Comparison of ENCODE assay signal across 18 cellular contexts in the genomic region with DNA sequence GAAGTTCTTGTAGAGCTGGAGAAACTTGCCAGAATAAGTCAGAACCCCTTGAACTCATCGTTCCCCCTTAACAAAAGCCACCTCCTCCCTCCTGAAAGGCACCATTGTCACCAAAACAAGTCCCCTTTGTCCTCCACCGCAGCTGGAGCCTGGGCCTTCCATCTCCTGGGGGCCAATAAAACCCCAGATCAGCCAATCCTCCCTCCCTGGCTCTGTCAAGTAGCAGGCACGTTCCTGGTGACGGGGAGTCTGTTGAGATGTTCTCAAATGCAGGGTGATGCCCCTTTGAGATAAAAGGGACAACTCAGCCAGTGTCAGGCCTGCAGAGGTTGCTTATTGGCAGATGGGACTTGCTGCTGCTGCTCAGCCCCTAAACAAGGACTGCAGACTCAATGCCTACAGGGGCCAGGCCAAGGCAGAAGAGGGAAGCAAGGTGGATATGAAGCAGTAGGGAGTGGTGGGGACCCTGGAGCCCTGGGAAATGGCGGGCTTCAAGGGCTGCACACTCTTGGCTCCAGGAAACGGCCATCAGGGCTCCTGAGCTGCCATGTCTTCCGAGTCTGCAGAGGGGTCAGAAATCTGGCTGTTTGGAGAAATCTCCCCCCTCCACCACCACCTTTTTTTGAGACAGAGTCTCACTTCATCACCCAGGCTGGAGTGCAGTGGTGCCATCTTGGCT.
DNase-seq lines count a peak whose midpoint lies in the region; ATAC-seq, FAIRE-seq and TF ChIP-seq lines count a peak whose summit lies in the region.
"Had no signal": no experiment of that assay in that cellular context is flagged by ENCODE, and none has a peak within 500 bp of the region (broad histone marks: within the 10 kb centered on the region; RNA-seq: fewer than 3 reads in every experiment).

No MANE protein-coding gene starts in this region.

- no peak overlapping the region; a peak in 1 of 4 replicates for H3K4me2 ChIP-seq in H1 (ENCODE audit: insufficient read depth in 1 of 2, low read depth in 2 of 2, low read length in 2 of 2)
- H3K4me2 ChIP-seq: A549 had no signal

- H3K4me1 ChIP-seq in breast epithelium: peaks cover 3 to 5% of the 10 kb centered on the region in 2 donors
- H3K4me1 ChIP-seq in H1 (replicated peaks in 1 of 4; ENCODE audit: control insufficient read depth in 3 of 4, insufficient read depth in 4 of 4, low read length in 3 of 4): peaks cover 0 to 7% (median 3%) of the 10 kb centered on the region in 4 experiments; a peak in 5 of 7 replicates
- peaks cover 0 to 68% (median 39%) of the 10 kb centered on the region in 4 donors for H3K4me1 ChIP-seq in tibial nerve
- H3K4me1 ChIP-seq: A549, right lobe of liver had no signal

- FAIRE-seq in H1 (lab: Jason Lieb, UNC) (no peak), H54 (lab: Jason Lieb, UNC) (no peak)
- FAIRE-seq: A549, keratinocyte had no signal

- TF ChIP-seq RAD21 in H1 (IDR thresholded peaks at IDR 0.05 in 1 of 2, conservative IDR thresholded peaks at IDR 0.05 in 1 of 2; ENCODE audit: low read depth in 2 of 2, low read length in 2 of 2): no peak

- H3K18ac ChIP-seq in H1 (ENCODE audit: extremely low read depth, low read length): no peak overlapping the region

- H2BK120ac ChIP-seq in H1 (replicated peaks; ENCODE audit: low read depth, low read length): no peak overlapping the region

- no peaks in the 10 kb centered on the region for H3K9me3 Mint-ChIP-seq in MCF 10A (ENCODE audit: unreplicated experiment)
- H3K9me3 Mint-ChIP-seq in nephron: no peaks in the 10 kb centered on the region
- H3K9me3 Mint-ChIP-seq: activated T-cell treated with anti-CD3 and anti-CD28 coated beads, Interleukin-2, amount 50 U/mL, for 72 hours; T-cell had no signal

- H4K8ac ChIP-seq in H1 (ENCODE audit: extremely low read depth, insufficient read depth, low read length): no peak overlapping the region

- H2BK20ac ChIP-seq in H1 (ENCODE audit: low read length): no peak overlapping the region

- H3K4me3 Mint-ChIP-seq in MCF 10A (ENCODE audit: unreplicated experiment): no peak overlapping the region
- H3K4me3 Mint-ChIP-seq in nephron: peak overlapping the region in 2 of 3 experiments; percentile 14 to 39
- H3K4me3 Mint-ChIP-seq: activated T-cell treated with anti-CD3 and anti-CD28 coated beads, Interleukin-2, amount 50 U/mL, for 72 hours; T-cell had no signal

- H3K79me1 ChIP-seq in H1 (ENCODE audit: low read depth, low read length): no peaks in the 10 kb centered on the region; the same call in 1 of the 2 replicates

- no peak overlapping the region for H3K56ac ChIP-seq in H1 (replicated peaks; ENCODE audit: insufficient read length, low read depth, low read length)

- H3K4ac ChIP-seq in H1 (replicated peaks; ENCODE audit: insufficient read length, low read depth, low read length): no peak overlapping the region

- H3K79me2 ChIP-seq in H1 (ENCODE audit: control insufficient read depth in 1 of 2, insufficient read depth in 2 of 2, low read length in 2 of 2): no peaks in the 10 kb centered on the region

- no peak overlapping the region for H2AFZ ChIP-seq in H1 (ENCODE audit: low read length)

- no peaks in the 10 kb centered on the region for H3K27me3 ChIP-seq in breast epithelium
- H3K27me3 ChIP-seq in H1 (replicated peaks in 1 of 4; ENCODE audit: control insufficient read depth in 3 of 4, extremely low read depth in 1 of 4, insufficient read depth in 3 of 4, low read length in 3 of 4): no peaks in the 10 kb centered on the region
- no peaks in the 10 kb centered on the region for H3K27me3 ChIP-seq in tibial nerve
- H3K27me3 ChIP-seq: foreskin keratinocyte, right lobe of liver had no signal

- H2BK15ac ChIP-seq in H1 (ENCODE audit: low read length): no peak overlapping the region

- no TSS peak for BruUV-seq in MCF 10A (replicated peaks; lab: Mats Ljungman, UMichigan)

- no peak for TF ChIP-seq EP300 in H1 (IDR thresholded peaks at IDR 0.05; ENCODE audit: borderline replicate concordance in 1 of 2, low read depth in 2 of 2, low read length in 2 of 2)
- TF ChIP-seq EP300 in tibial nerve (IDR thresholded peaks at IDR 0.05): peak; percentile 20 to 90

- no peak overlapping the region for H3K9ac ChIP-seq in H1 (replicated peaks in 1 of 4; ENCODE audit: extremely low read depth in 1 of 4, low read depth in 3 of 4, low read length in 3 of 4)

- peak in 1 of 2 donors; percentile 84 for DNase-seq in breast epithelium (ENCODE audit: low spot score in 2 of 2)
- DNase-seq in MCF 10A (ENCODE audit: unreplicated experiment): no peak
- DNase-seq in H1 (ENCODE audit: low read depth in 1 of 2, low spot score in 2 of 2): no peak
- peak; percentile 36 to 52 for DNase-seq in tibial nerve (ENCODE audit: low spot score in 2 of 2)
- DNase-seq in H54 (ENCODE audit: insufficient read length, low spot score): no peak
- DNase-seq in activated T-cell treated with anti-CD3 and anti-CD28 coated beads for 4 hours: no peak
- DNase-seq: activated T-cell treated with anti-CD3 and anti-CD28 coated beads, Interleukin-2, amount 50 U/mL, for 72 hours; effector CD4-positive, alpha-beta T cell; foreskin keratinocyte; NCI-H524 treated with DMSO at 0.1 percent for 48 hours; stimulated activated naive CD4-positive, alpha-beta T cell treated with Interleukin-2 at 50 U/mL for 16 hours; T-cell had no signal

- no peak for TF ChIP-seq POLR2A in breast epithelium (IDR thresholded peaks at IDR 0.05)
- no peak for TF ChIP-seq POLR2A in H1 (IDR thresholded peaks at IDR 0.05; ENCODE audit: control extremely low read depth in 1 of 2, low read depth in 2 of 2, low read length in 2 of 2)
- peak in 1 of 2 donors; percentile 30 for TF ChIP-seq POLR2A in tibial nerve (IDR thresholded peaks at IDR 0.05)
- TF ChIP-seq POLR2A in H54 (IDR thresholded peaks at IDR 0.05; ENCODE audit: low read depth, low read length): no peak

- no peak overlapping the region for H2AK5ac ChIP-seq in H1 (ENCODE audit: low read depth, low read length)

- no peaks in the 10 kb centered on the region for H3K27me3 Mint-ChIP-seq in MCF 10A (ENCODE audit: insufficient read depth, unreplicated experiment)
- peaks cover 5% of the 10 kb centered on the region for H3K27me3 Mint-ChIP-seq in nephron (ENCODE audit: low read depth)
- H3K27me3 Mint-ChIP-seq: T-cell had no signal

- 0 out of 2 replicates have a peak overlapping the region, but pooled peaks have one; percentile 27 for H2BK12ac ChIP-seq in H1 (ENCODE audit: low read depth, low read length)

- H3K9me3 ChIP-seq in breast epithelium: no peaks in the 10 kb centered on the region
- no peaks in the 10 kb centered on the region for H3K9me3 ChIP-seq in H1 (ENCODE audit: insufficient read depth in 2 of 2, low read depth in 1 of 2, low read length in 1 of 2)
- no peaks in the 10 kb centered on the region for H3K9me3 ChIP-seq in tibial nerve
- H3K9me3 ChIP-seq: A549, HAP-1, right lobe of liver had no signal

- H3K23ac ChIP-seq in H1 (ENCODE audit: insufficient read length): no peak overlapping the region

- no peak for ATAC-seq in HG02981 (IDR thresholded peaks at IDR 0.05; ENCODE audit: unreplicated experiment)
- ATAC-seq: A549; activated T-cell treated with anti-CD3 and anti-CD28 coated beads, Interleukin-2, amount 50 U/mL, for 72 hours; foreskin keratinocyte; right lobe of liver; T-cell had no signal

- H3K27ac ChIP-seq in breast epithelium: peak overlapping the region; percentile 83 to 85
- no peak overlapping the region for H3K27ac ChIP-seq in H1 (ENCODE audit: low read depth, low read length)
- peak overlapping the region; percentile 33 to 80 (median 74) for H3K27ac ChIP-seq in tibial nerve
- H3K27ac ChIP-seq: A549, foreskin keratinocyte, right lobe of liver had no signal

- no peak for TF ChIP-seq CTCF in breast epithelium (IDR thresholded peaks at IDR 0.05)
- TF ChIP-seq CTCF in MCF 10A (IDR thresholded peaks at IDR 0.05; ENCODE audit: unreplicated experiment): no peak
- no peak for TF ChIP-seq CTCF in H1 (IDR thresholded peaks at IDR 0.05; ENCODE audit: control extremely low read depth in 1 of 3, insufficient read depth in 1 of 3, low read depth in 1 of 3, low read length in 3 of 3)
- TF ChIP-seq CTCF in nephron (IDR thresholded peaks at IDR 0.05; ENCODE audit: unreplicated experiment in 3 of 3): no peak
- no peak for TF ChIP-seq CTCF in tibial nerve (IDR thresholded peaks at IDR 0.05)

- WGBS in H1 (ENCODE audit: extremely low coverage in 1 of 2, insufficient coverage in 1 of 2, insufficient read length in 1 of 2, insufficient replicate concordance in 2 of 2, low coverage in 1 of 2, low lambda C conversion rate in 2 of 2, missing lambda C conversion rate in 1 of 2), 2 experiments: 70% methylated on average over 7 of the region's 7 CpGs; no CpG with 5 or more reads in 1 of the 2 experiments
- 46 to 56% methylated on average over 7 of the region's 7 CpGs for WGBS in tibial nerve, 2 donors

- intact Hi-C loops in breast epithelium (cut with DNase I; ENCODE audit: low total_unique reads) (no loop called here), MCF 10A (cut with micrococcal nuclease) (no loop called here)

- H3K14ac ChIP-seq in H1 (ENCODE audit: insufficient read length): no peak overlapping the region

- H3K4me3 ChIP-seq in breast epithelium (peak overlapping the region in 2 of 3 donors; percentile 26 to 27), H1 (ENCODE audit: extremely low read depth in 1 of 4, insufficient read depth in 2 of 4, low read depth in 3 of 4, low read length in 4 of 4) (no peak overlapping the region), tibial nerve (peak overlapping the region in 1 of 4 donors; percentile 13)
- H3K4me3 ChIP-seq: A549, HAP-1, right lobe of liver had no signal

- no peak overlapping the region for H2BK5ac ChIP-seq in H1 (ENCODE audit: low read depth, low read length)

- no peak overlapping the region for H4K5ac ChIP-seq in H1 (ENCODE audit: insufficient read length, low read depth, low read length)

- H3K36me3 ChIP-seq in breast epithelium: no peaks in the 10 kb centered on the region
- no peaks in the 10 kb centered on the region for H3K36me3 ChIP-seq in H1 (ENCODE audit: control insufficient read depth in 2 of 4, insufficient read depth in 4 of 4, low read length in 3 of 4)
- peaks cover 0 to 7% (median 0%) of the 10 kb centered on the region in 3 donors for H3K36me3 ChIP-seq in tibial nerve
- H3K36me3 ChIP-seq: HAP-1, right lobe of liver had no signal

- H4K20me1 ChIP-seq in H1 (replicated peaks in 1 of 2; ENCODE audit: control insufficient read depth in 1 of 2, insufficient read depth in 2 of 2, low read length in 2 of 2): no peaks in the 10 kb centered on the region

- H3K27ac Mint-ChIP-seq in MCF 10A (ENCODE audit: low read depth, unreplicated experiment) (no peak overlapping the region), nephron (peak overlapping the region; percentile 76 to 94 (median 89))
- H3K27ac Mint-ChIP-seq: activated T-cell treated with anti-CD3 and anti-CD28 coated beads, Interleukin-2, amount 50 U/mL, for 72 hours; T-cell had no signal

- CTCF ChIA-PET in MCF 10A (lab: Yijun Ruan, JAX): interaction anchor here (0.8 to 1.4 kb wide), 2 partner anchors 20 to 168 kb away, joined by 5 to 7 read pairs; no protein-coding TSS in a partner anchor
- CTCF ChIA-PET in H1 (lab: Charles Lee; ENCODE audit: partially characterized antibody): interaction anchor here (0.9 to 1.7 kb wide), 5 partner anchors 16 to 146 kb away, joined by 3 to 7 read pairs (median 3); no protein-coding TSS in a partner anchor

- POLR2A ChIA-PET in MCF 10A (lab: Yijun Ruan, JAX): interaction anchor here (0.7 kb wide), 1 partner anchor 992 kb away, joined by 3 read pairs; no protein-coding TSS in a partner anchor
- POLR2A ChIA-PET in H1 (lab: Charles Lee; ENCODE audit: partially characterized antibody): no interaction called here

- no peaks in the 10 kb centered on the region; the same call in 1 of the 2 replicates for H3K23me2 ChIP-seq in H1 (ENCODE audit: low read depth, low read length)

- H3K4me1 Mint-ChIP-seq in MCF 10A (ENCODE audit: insufficient read depth, unreplicated experiment) (no peaks in the 10 kb centered on the region), nephron (peaks cover 70% of the 10 kb centered on the region)

- H3K36me3 Mint-ChIP-seq in MCF 10A (ENCODE audit: insufficient read depth, unreplicated experiment) (peaks cover 5% of the 10 kb centered on the region), nephron (ENCODE audit: low read depth) (peaks cover 23% of the 10 kb centered on the region)

- no peak overlapping the region for H4K91ac ChIP-seq in H1 (replicated peaks; ENCODE audit: insufficient read length, low read length)

Comparison
In these comparisons a context has a peak if more than half of its experiments do, and no peak if none do; other contexts are left out.
1. DNase-seq: peak in tibial nerve (2 of 2); none in MCF 10A (single experiment), H1 (0 of 2), H54 (single experiment) and activated T-cell treated with anti-CD3 and anti-CD28 coated beads for 4 hours (single experiment).
2. H3K4me3 ChIP-seq: peak in breast epithelium (2 of 3); none in H1 (0 of 4).